In the genomic region with DNA sequence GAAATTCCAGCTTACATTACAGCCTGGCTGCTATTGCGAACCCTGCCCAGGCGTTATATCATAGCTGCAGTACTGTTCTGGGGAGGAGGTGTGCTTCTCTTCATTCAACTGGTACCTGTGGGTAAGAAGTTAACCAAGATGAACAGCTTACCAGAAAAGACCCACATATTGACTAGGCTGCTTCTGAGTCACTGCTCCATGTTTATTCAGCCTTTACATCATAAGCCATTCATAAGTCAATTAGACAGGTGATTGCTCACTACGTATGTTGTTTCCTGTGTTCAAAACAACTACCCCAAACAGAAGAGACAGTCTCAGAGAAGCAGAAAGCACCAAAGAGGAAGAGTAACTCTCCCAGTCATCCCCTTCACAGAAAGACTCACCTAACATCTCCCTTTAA, we compare ENCODE assay signal across 9 cellular contexts. TPM values are rescaled to one million over a fixed set of nuclear protein-coding genes. Genes with fewer than 3 reads are reported as not detected.
DNase-seq lines count a peak whose midpoint lies in the region; ATAC-seq and TF ChIP-seq lines count a peak whose summit lies in the region.
"Had no signal": no experiment of that assay in that cellular context is flagged by ENCODE, and none has a peak within 500 bp of the region (broad histone marks: within the 10 kb centered on the region; RNA-seq: fewer than 3 reads in every experiment).

No MANE protein-coding gene starts in this region.

- CTCF ChIA-PET in CD8-positive, alpha-beta T cell (lab: Charles Lee) = no interaction called here
- CTCF ChIA-PET in activated B cell treated with CpG ODN at 0.5 μM for 24 hours (lab: Charles Lee) = no interaction called here

- ATAC-seq in CD8-positive, alpha-beta T cell = peak; percentile 81
- ATAC-seq in GM19463 (IDR thresholded peaks at IDR 0.05; ENCODE audit: unreplicated experiment) (peak; percentile 58), activated B cell treated with CpG ODN at 0.5 μM for 24 hours (ENCODE audit: low read depth) (peak; percentile 28), gastrocnemius medialis (no peak), HG02610 (IDR thresholded peaks at IDR 0.05; ENCODE audit: unreplicated experiment) (no peak)

- H3K4me1 ChIP-seq in CD8-positive, alpha-beta T cell (ENCODE audit: insufficient read depth, low read length) = no peaks in the 10 kb centered on the region
- H3K4me1 ChIP-seq in gastrocnemius medialis = no peaks in the 10 kb centered on the region

- H3K4me3 ChIP-seq in CD8-positive, alpha-beta T cell (ENCODE audit: low read depth, low read length) = no peak overlapping the region
- H3K4me3 ChIP-seq in gastrocnemius medialis = no peak overlapping the region

- H3K4me1 Mint-ChIP-seq in CD8-positive, alpha-beta T cell (ENCODE audit: low read depth) = no peaks in the 10 kb centered on the region
- H3K4me1 Mint-ChIP-seq in activated B cell treated with CpG ODN at 0.5 μM for 24 hours = peaks cover 5% of the 10 kb centered on the region

- no peak for TF ChIP-seq POLR2A in gastrocnemius medialis (IDR thresholded peaks at IDR 0.05)

- H3K9me3 ChIP-seq in CD8-positive, alpha-beta T cell (ENCODE audit: low read length) = no peaks in the 10 kb centered on the region
- H3K9me3 ChIP-seq in gastrocnemius medialis = no peaks in the 10 kb centered on the region

- TF ChIP-seq CTCF in CD8-positive, alpha-beta T cell (IDR thresholded peaks at IDR 0.05) = no peak
- TF ChIP-seq CTCF in activated B cell treated with CpG ODN at 0.5 μM for 24 hours (IDR thresholded peaks at IDR 0.05) = no peak
- no peak for TF ChIP-seq CTCF in gastrocnemius medialis (IDR thresholded peaks at IDR 0.05 in 4 of 5, conservative IDR thresholded peaks at IDR 0.05 in 1 of 5)

- POLR2A ChIA-PET in CD8-positive, alpha-beta T cell (lab: Charles Lee) = no interaction called here
- POLR2A ChIA-PET in activated B cell treated with CpG ODN at 0.5 μM for 24 hours (lab: Charles Lee) = interaction anchor here (0.6 kb wide), 1 partner anchor 161 kb away, joined by 3 read pairs; no protein-coding TSS in a partner anchor

- H3K36me3 ChIP-seq in CD8-positive, alpha-beta T cell (ENCODE audit: insufficient read depth, low read length) = peaks cover 3% of the 10 kb centered on the region
- H3K36me3 ChIP-seq in gastrocnemius medialis = peaks cover 0 to 39% of the 10 kb centered on the region in 2 donors

- no peaks in the 10 kb centered on the region for H3K27me3 ChIP-seq in CD8-positive, alpha-beta T cell (ENCODE audit: insufficient read depth, low read length)
- H3K27me3 ChIP-seq in gastrocnemius medialis = no peaks in the 10 kb centered on the region

- H3K27ac Mint-ChIP-seq in CD8-positive, alpha-beta T cell = no peak overlapping the region
- no peak overlapping the region for H3K27ac Mint-ChIP-seq in activated B cell treated with CpG ODN at 0.5 μM for 24 hours

- H3K9me3 Mint-ChIP-seq in CD8-positive, alpha-beta T cell = no peaks in the 10 kb centered on the region
- no peaks in the 10 kb centered on the region for H3K9me3 Mint-ChIP-seq in activated B cell treated with CpG ODN at 0.5 μM for 24 hours

- intact Hi-C loops in CD8-positive, alpha-beta T cell (cut with DNase I, micrococcal nuclease) = no loop called here
- intact Hi-C loops in activated B cell treated with CpG ODN at 0.5 μM for 24 hours (cut with micrococcal nuclease) (no loop called here), gastrocnemius medialis (cut with DNase I; ENCODE audit: low total_unique reads) (no loop called here)

- H3K27me3 Mint-ChIP-seq in CD8-positive, alpha-beta T cell (ENCODE audit: low read depth) = no peaks in the 10 kb centered on the region
- no peaks in the 10 kb centered on the region for H3K27me3 Mint-ChIP-seq in activated B cell treated with CpG ODN at 0.5 μM for 24 hours

- H3K27ac ChIP-seq in CD8-positive, alpha-beta T cell (ENCODE audit: low read depth, low read length) = no peak overlapping the region
- no peak overlapping the region for H3K27ac ChIP-seq in gastrocnemius medialis

- DNase-seq in CD8-positive, alpha-beta T cell = no peak
- no peak for DNase-seq in activated B cell treated with CpG ODN at 0.5 μM for 24 hours
- DNase-seq in kidney tubule cell (ENCODE audit: low spot score) = peak; percentile 80
- no peak for DNase-seq in gastrocnemius medialis
- DNase-seq in NCI-H1092 treated with DMSO at 0.1 percent for 48 hours (lab: John Stamatoyannopoulos, UW) = no peak
- DNase-seq: NCI-H187 treated with DMSO at 0.1 percent for 48 hours, OCI-M1 had no signal

- H3K4me3 Mint-ChIP-seq in CD8-positive, alpha-beta T cell = no peak overlapping the region
- H3K4me3 Mint-ChIP-seq in activated B cell treated with CpG ODN at 0.5 μM for 24 hours = no peak overlapping the region

- in situ Hi-C loops in gastrocnemius medialis (cut with MboI; ENCODE audit: low sequenced_read_pairs in 4 of 4) = no loop called here

- H3K36me3 Mint-ChIP-seq in CD8-positive, alpha-beta T cell = peaks cover 30% of the 10 kb centered on the region
- H3K36me3 Mint-ChIP-seq in activated B cell treated with CpG ODN at 0.5 μM for 24 hours (ENCODE audit: low read depth) = peaks cover 4% of the 10 kb centered on the region

RNA-seq across cellular contexts. Expression of gene SLC22A5, which starts 34.7 kb away (rescaled TPM):
- total RNA-seq in CD8-positive, alpha-beta T cell = 1 to 10 TPM; 4.5 to 5.3 TPM
- total RNA-seq in activated B cell treated with CpG ODN at 0.5 μM for 24 hours (5.4 and 6.6 TPM in 2 replicates), gastrocnemius medialis (100 to 1,000 TPM in 1 of 4 donors, 10 to 100 TPM in 3; 56.2 to 116 (median 79.2) TPM)

RNA-seq across cellular contexts. Expression of gene SLC22A4, which starts 40.6 kb away (rescaled TPM):
- 1 to 10 TPM in 1 of 2 experiments, under 1 TPM in 1; 0.67 to 1.0 TPM for total RNA-seq in CD8-positive, alpha-beta T cell
- total RNA-seq in activated B cell treated with CpG ODN at 0.5 μM for 24 hours (not detected in 2 replicates), gastrocnemius medialis (1 to 10 TPM; 5.4 to 6.7 (median 6.2) TPM)

Comparison
In these comparisons a context has a peak if more than half of its experiments do, and no peak if none do; other contexts are left out.
1. ATAC-seq: peak in CD8-positive, alpha-beta T cell (single experiment), GM19463 (single experiment) and activated B cell treated with CpG ODN at 0.5 μM for 24 hours (single experiment); none in gastrocnemius medialis (0 of 2) and HG02610 (single experiment).